Comparison of ENCODE assay signal across 10 cellular contexts in genomic region chr6:11115808-11116536, GRCh38. TPM values are rescaled to one million over a fixed set of nuclear protein-coding genes. Genes with fewer than 3 reads are reported as not detected.
DNase-seq lines count a peak whose midpoint lies in the region; ATAC-seq, FAIRE-seq and TF ChIP-seq lines count a peak whose summit lies in the region.
"Not testable (repeated sequence)": the region's sequence is repeated elsewhere in the genome, so short reads cannot be mapped to it uniquely, and the experiment has no call there.
"Had no signal": no experiment of that assay in that cellular context is flagged by ENCODE, and none has a peak within 500 bp of the region (broad histone marks: within the 10 kb centered on the region; RNA-seq: fewer than 3 reads in every experiment).

No MANE protein-coding gene starts in this region.

- H2AFZ ChIP-seq in HepG2 (ENCODE audit: low read length) = not testable (repeated sequence)

- H3K36me3 Mint-ChIP-seq in activated T-helper 17 cell treated with anti-CD3 and anti-CD28 coated beads, Interleukin-2, amount 50 U/mL, for 72 hours (ENCODE audit: low read depth) = not testable (repeated sequence)

- not testable (repeated sequence) for H3K9me3 ChIP-seq in HepG2 (ENCODE audit: low read length)

- not testable (repeated sequence) for H3K27ac ChIP-seq in HepG2 (ENCODE audit: extremely low read length, insufficient read depth, low read length)

- in situ Hi-C loops in HepG2 (cut with HindIII; ENCODE audit: extremely low pct_ligation_motif_present, low pct_unique_long_range_greater_than_20kb) = not testable (repeated sequence)

- H3K79me2 ChIP-seq in HepG2 (ENCODE audit: insufficient read depth, low read length) = peaks cover 72% of the 10 kb centered on the region

- H3K27me3 ChIP-seq in HepG2 (ENCODE audit: control insufficient read depth in 1 of 2, insufficient read depth in 2 of 2, low read length in 2 of 2) = not testable (repeated sequence)

- H3K27me3 Mint-ChIP-seq in activated T-helper 17 cell treated with anti-CD3 and anti-CD28 coated beads, Interleukin-2, amount 50 U/mL, for 72 hours; stimulated activated naive CD8-positive, alpha-beta T cell treated with anti-CD3 and anti-CD28 coated beads, Interleukin-15, amount 100 ng/mL, for 72 hours: not testable (repeated sequence)

- ATAC-seq in activated T-helper 17 cell treated with anti-CD3 and anti-CD28 coated beads, Interleukin-2, amount 50 U/mL, for 72 hours (replicated peaks) = peak; percentile 98
- ATAC-seq in HepG2 = peak; percentile 67
- peak; percentile 70 for ATAC-seq in stimulated activated naive CD8-positive, alpha-beta T cell treated with anti-CD3 and anti-CD28 coated beads, Interleukin-15, amount 100 ng/mL, for 72 hours

- peaks cover 11% of the 10 kb centered on the region for H3K4me1 Mint-ChIP-seq in activated T-helper 17 cell treated with anti-CD3 and anti-CD28 coated beads, Interleukin-2, amount 50 U/mL, for 72 hours
- H3K4me1 Mint-ChIP-seq in stimulated activated naive CD8-positive, alpha-beta T cell treated with anti-CD3 and anti-CD28 coated beads, Interleukin-15, amount 100 ng/mL, for 72 hours = peaks cover 26% of the 10 kb centered on the region

- H3K36me3 ChIP-seq in HepG2 (replicated peaks in 1 of 2; ENCODE audit: control insufficient read depth in 1 of 2, insufficient read depth in 2 of 2, low read length in 2 of 2) = not testable (repeated sequence)

- WGBS in HepG2 (ENCODE audit: low lambda C conversion rate) = 96% methylated on average over 11 of the region's 11 CpGs

- BruUV-seq in HepG2 (replicated peaks; lab: Mats Ljungman, UMichigan) = not testable (repeated sequence)

- TF ChIP-seq EP300 in HepG2 (IDR thresholded peaks at IDR 0.05; ENCODE audit: low read depth in 2 of 2, low read length in 2 of 2); HepG2 (CRISPR knock-in tag; IDR thresholded peaks at IDR 0.05; ENCODE audit: borderline replicate concordance): not testable (repeated sequence)

- peaks cover 21% of the 10 kb centered on the region for H3K4me1 ChIP-seq in HepG2 (ENCODE audit: insufficient read depth, low read length)

- not testable (repeated sequence) for H3K4me3 Mint-ChIP-seq in activated T-helper 17 cell treated with anti-CD3 and anti-CD28 coated beads, Interleukin-2, amount 50 U/mL, for 72 hours; stimulated activated naive CD8-positive, alpha-beta T cell treated with anti-CD3 and anti-CD28 coated beads, Interleukin-15, amount 100 ng/mL, for 72 hours

- CTCF ChIA-PET in HepG2 (lab: Yijun Ruan, JAX; ENCODE audit: low intra/inter-chr PET ratio, low total read pairs) = not testable (repeated sequence)

- TF ChIP-seq POLR2A in HepG2 (IDR thresholded peaks at IDR 0.05; ENCODE audit: insufficient read depth in 1 of 2, low read depth in 2 of 2, low read length in 2 of 2) = not testable (repeated sequence)

- peak; percentile 69 for DNase-seq in Daoy (ENCODE audit: low read depth)
- peak; percentile 77 for DNase-seq in HCEC 1CT
- DNase-seq in HT1080 (ENCODE audit: low read depth) = peak; percentile 53
- peak; percentile 75 for DNase-seq in RKO (ENCODE audit: low spot score)
- peak; percentile 61 for DNase-seq in epithelial cell of proximal tubule (ENCODE audit: low read depth)
- peak; percentile 26 for DNase-seq in HepG2 (ENCODE audit: low spot score)
- DNase-seq in stimulated activated naive CD8-positive, alpha-beta T cell treated with anti-CD3 and anti-CD28 coated beads, Interleukin-15, amount 100 ng/mL, for 72 hours = not testable (repeated sequence)

- TF ChIP-seq CTCF in epithelial cell of proximal tubule (conservative IDR thresholded peaks at IDR 0.05; ENCODE audit: low read depth, low read length); HepG2 (CRISPR knock-in tag; IDR thresholded peaks at IDR 0.05): not testable (repeated sequence)

- FAIRE-seq in HepG2 (lab: Jason Lieb, UNC) = not testable (repeated sequence)

- intact Hi-C loops in HepG2 (cut with micrococcal nuclease; ENCODE audit: unreplicated experiment) = not testable (repeated sequence)

- H3K9ac ChIP-seq in HepG2 (ENCODE audit: insufficient read depth, low read depth, low read length) = not testable (repeated sequence)

- not testable (repeated sequence) for H3K4me2 ChIP-seq in HepG2 (ENCODE audit: low read depth, low read length)

- H3K4me3 ChIP-seq in epithelial cell of proximal tubule (ENCODE audit: low read depth, low read length); HepG2 (replicated peaks in 1 of 3; ENCODE audit: insufficient read depth in 1 of 3, low read depth in 2 of 3, low read length in 3 of 3): not testable (repeated sequence)

- H4K20me1 ChIP-seq in HepG2 (ENCODE audit: insufficient read depth, low read length) = not testable (repeated sequence)

- not testable (repeated sequence) for H3K9me3 Mint-ChIP-seq in activated T-helper 17 cell treated with anti-CD3 and anti-CD28 coated beads, Interleukin-2, amount 50 U/mL, for 72 hours; stimulated activated naive CD8-positive, alpha-beta T cell treated with anti-CD3 and anti-CD28 coated beads, Interleukin-15, amount 100 ng/mL, for 72 hours

- H3K27ac Mint-ChIP-seq in activated T-helper 17 cell treated with anti-CD3 and anti-CD28 coated beads, Interleukin-2, amount 50 U/mL, for 72 hours; stimulated activated naive CD8-positive, alpha-beta T cell treated with anti-CD3 and anti-CD28 coated beads, Interleukin-15, amount 100 ng/mL, for 72 hours: not testable (repeated sequence)

- not testable (repeated sequence) for TF ChIP-seq RAD21 in HepG2 (CRISPR knock-in tag; IDR thresholded peaks at IDR 0.05)

- POLR2A ChIA-PET in HepG2 (lab: Yijun Ruan, JAX) = not testable (repeated sequence)

RNA-seq across cellular contexts. Expression of gene ERVFRD-1, which starts 4.4 kb away (rescaled TPM):
- not detected in 2 replicates for total RNA-seq in Daoy (2014; rRNA removed; shearing (Covaris generic))
- not detected in 2 replicates for total RNA-seq in HT1080 (2014; rRNA removed; shearing (Covaris generic))
- not detected in 2 replicates for polyA plus RNA-seq in HT1080 (2015; cell fraction: cytosol; rRNA removed)
- not detected in 2 replicates for polyA plus RNA-seq in HT1080 (2015; cell fraction: nucleus; rRNA removed)
- total RNA-seq in activated T-helper 17 cell treated with anti-CD3 and anti-CD28 coated beads, Interleukin-2, amount 50 U/mL, for 72 hours = under 1 TPM in 1 of 2 donors, not detected in 1; 0.11 TPM
- not detected in 2 replicates for total RNA-seq in epithelial cell of proximal tubule
- total RNA-seq in HepG2 (2016; rRNA removed; fragmentation: Illumina TruSeq; extraction: Trizol) = not detected in 2 replicates
- not detected in 2 replicates for total RNA-seq in HepG2 (2016; cell fraction: cytosol; rRNA removed; fragmentation: Illumina TruSeq; extraction: Trizol; ENCODE audit: low read depth)
- not detected in 2 replicates for total RNA-seq in HepG2 (2016; cell fraction: insoluble cytoplasmic fraction; rRNA removed; fragmentation: Illumina TruSeq; extraction: Trizol)
- not detected in 2 replicates for total RNA-seq in HepG2 (2016; cell fraction: membrane; rRNA removed; fragmentation: Illumina TruSeq; extraction: Trizol)
- not detected in 2 replicates for total RNA-seq in HepG2 (2016; cell fraction: nucleus; rRNA removed; fragmentation: Illumina TruSeq; extraction: Trizol)
- not detected in 2 replicates for polyA plus RNA-seq in HepG2 (2011; rRNA removed)
- polyA plus RNA-seq in HepG2 (2011; cell fraction: cytosol; rRNA removed) = not detected in 2 replicates
- not detected in 2 replicates for polyA plus RNA-seq in HepG2 (2011; cell fraction: nucleus; rRNA removed)
- polyA plus RNA-seq in HepG2 (2012) = 0.07 TPM in 1 of 2 replicates, not detected in the other
- polyA plus RNA-seq in HepG2 (2016; cell fraction: cytosol; fragmentation: Illumina TruSeq; extraction: Trizol; ENCODE audit: low read depth) = not detected in 2 replicates
- polyA plus RNA-seq in HepG2 (2016; cell fraction: insoluble cytoplasmic fraction; fragmentation: Illumina TruSeq; extraction: Trizol; ENCODE audit: low read depth) = not detected in 2 replicates
- polyA plus RNA-seq in HepG2 (2016; cell fraction: membrane; fragmentation: Illumina TruSeq; extraction: Trizol; ENCODE audit: low read depth) = not detected in 2 replicates
- polyA plus RNA-seq in HepG2 (2016; cell fraction: nucleus; fragmentation: Illumina TruSeq; extraction: Trizol; ENCODE audit: insufficient read depth, low read depth) = not detected in 2 replicates
- polyA minus RNA-seq in HepG2 (2011; rRNA and poly(A)+ RNA removed; ENCODE audit: low replicate concordance) = not detected in 2 replicates
- polyA minus RNA-seq in HepG2 (2011; cell fraction: cytosol; rRNA and poly(A)+ RNA removed) = not detected in 2 replicates
- polyA minus RNA-seq in HepG2 (2011; cell fraction: nucleus; rRNA and poly(A)+ RNA removed) = not detected in 2 replicates
- total RNA-seq: occipital lobe, urinary bladder had no signal

RNA-seq across cellular contexts. Expression of gene SMIM13, which starts 22.3 kb away (rescaled TPM):
- 28.3 and 29.0 TPM in 2 replicates for total RNA-seq in Daoy (2014; rRNA removed; shearing (Covaris generic))
- total RNA-seq in HT1080 (2014; rRNA removed; shearing (Covaris generic)) = 8.6 and 17.7 TPM in 2 replicates
- 11.2 and 11.7 TPM in 2 replicates for polyA plus RNA-seq in HT1080 (2015; cell fraction: cytosol; rRNA removed)
- polyA plus RNA-seq in HT1080 (2015; cell fraction: nucleus; rRNA removed) = 6.0 and 7.0 TPM in 2 replicates
- total RNA-seq in activated T-helper 17 cell treated with anti-CD3 and anti-CD28 coated beads, Interleukin-2, amount 50 U/mL, for 72 hours = 10 to 100 TPM in 1 of 2 donors, 1 to 10 TPM in 1; 5.8 to 10.5 TPM
- 8.6 and 15.3 TPM in 2 replicates for total RNA-seq in epithelial cell of proximal tubule
- total RNA-seq in HepG2 (2016; rRNA removed; fragmentation: Illumina TruSeq; extraction: Trizol) = 9.5 and 10.2 TPM in 2 replicates
- total RNA-seq in HepG2 (2016; cell fraction: cytosol; rRNA removed; fragmentation: Illumina TruSeq; extraction: Trizol; ENCODE audit: low read depth) = 7.2 and 7.8 TPM in 2 replicates
- 8.5 and 9.8 TPM in 2 replicates for total RNA-seq in HepG2 (2016; cell fraction: insoluble cytoplasmic fraction; rRNA removed; fragmentation: Illumina TruSeq; extraction: Trizol)
- total RNA-seq in HepG2 (2016; cell fraction: membrane; rRNA removed; fragmentation: Illumina TruSeq; extraction: Trizol) = 10.2 and 12.9 TPM in 2 replicates
- total RNA-seq in HepG2 (2016; cell fraction: nucleus; rRNA removed; fragmentation: Illumina TruSeq; extraction: Trizol) = 12.8 and 14.5 TPM in 2 replicates
- polyA plus RNA-seq in HepG2 (2011; rRNA removed) = 2.5 and 2.7 TPM in 2 replicates
- 1.2 and 1.9 TPM in 2 replicates for polyA plus RNA-seq in HepG2 (2011; cell fraction: cytosol; rRNA removed)
- 1.6 and 2.3 TPM in 2 replicates for polyA plus RNA-seq in HepG2 (2011; cell fraction: nucleus; rRNA removed)
- 6.0 and 6.5 TPM in 2 replicates for polyA plus RNA-seq in HepG2 (2012)
- polyA plus RNA-seq in HepG2 (2016; cell fraction: cytosol; fragmentation: Illumina TruSeq; extraction: Trizol; ENCODE audit: low read depth) = 11.0 and 14.0 TPM in 2 replicates
- polyA plus RNA-seq in HepG2 (2016; cell fraction: insoluble cytoplasmic fraction; fragmentation: Illumina TruSeq; extraction: Trizol; ENCODE audit: low read depth) = 10.4 and 11.8 TPM in 2 replicates
- polyA plus RNA-seq in HepG2 (2016; cell fraction: membrane; fragmentation: Illumina TruSeq; extraction: Trizol; ENCODE audit: low read depth) = 13.1 and 14.3 TPM in 2 replicates
- 15.6 and 18.1 TPM in 2 replicates for polyA plus RNA-seq in HepG2 (2016; cell fraction: nucleus; fragmentation: Illumina TruSeq; extraction: Trizol; ENCODE audit: insufficient read depth, low read depth)
- polyA minus RNA-seq in HepG2 (2011; rRNA and poly(A)+ RNA removed; ENCODE audit: low replicate concordance) = 1.7 and 2.9 TPM in 2 replicates
- polyA minus RNA-seq in HepG2 (2011; cell fraction: cytosol; rRNA and poly(A)+ RNA removed) = 2.0 and 5.2 TPM in 2 replicates
- polyA minus RNA-seq in HepG2 (2011; cell fraction: nucleus; rRNA and poly(A)+ RNA removed) = 10.0 and 11.2 TPM in 2 replicates
